Comparison of ENCODE assay signal across 12 cellular contexts in genomic region chr4:145828802-145829485, GRCh38.
A peak's percentile ranks its signal among the peaks of the same experiment; 100 is the strongest.
DNase-seq lines count a peak whose midpoint lies in the region; ATAC-seq and TF ChIP-seq lines count a peak whose summit lies in the region.
"Had no signal": no experiment of that assay in that cellular context is flagged by ENCODE, and none has a peak within 500 bp of the region (broad histone marks: within the 10 kb centered on the region; RNA-seq: fewer than 3 reads in every experiment).

No MANE protein-coding gene starts in this region.

- H3K9me3 ChIP-seq in transverse colon (no peaks in the 10 kb centered on the region), uterus (no peaks in the 10 kb centered on the region)
- H3K9me3 ChIP-seq: A549, colonic mucosa had no signal

- no peak overlapping the region for H3K27ac ChIP-seq in GM23338 (ENCODE audit: low read depth)
- no peak overlapping the region for H3K27ac ChIP-seq in transverse colon
- no peak overlapping the region for H3K27ac ChIP-seq in uterus
- H3K27ac ChIP-seq: A549, colonic mucosa had no signal

- H3K4me3 ChIP-seq in GM23338 (no peak overlapping the region), transverse colon (no peak overlapping the region), uterus (no peak overlapping the region)
- H3K4me3 ChIP-seq: A549, colonic mucosa had no signal

- H3K36me3 Mint-ChIP-seq in activated CD4-positive, alpha-beta T cell treated with anti-CD3 and anti-CD28 coated beads, Interleukin-2, amount 10 ng/mL, durations not matched to agents 7 days and 5 days (ENCODE audit: low read depth), result peaks cover 46% of the 10 kb centered on the region
- peaks cover 67% of the 10 kb centered on the region for H3K36me3 Mint-ChIP-seq in GM23338 (ENCODE audit: low read depth)
- peaks cover 49% of the 10 kb centered on the region for H3K36me3 Mint-ChIP-seq in stimulated activated effector memory CD8-positive, alpha-beta T cell treated with anti-CD3 and anti-CD28 coated beads, Interleukin-12 subunit alpha, Interleukin-12 subunit beta, amount 100 ng/mL, for 72 hours

- no peak overlapping the region for H2AFZ ChIP-seq in GM23338

- peaks cover 40% of the 10 kb centered on the region for H3K4me1 Mint-ChIP-seq in activated CD4-positive, alpha-beta T cell treated with anti-CD3 and anti-CD28 coated beads, Interleukin-2, amount 10 ng/mL, durations not matched to agents 7 days and 5 days
- peaks cover 58% of the 10 kb centered on the region for H3K4me1 Mint-ChIP-seq in GM23338
- peaks cover 62% of the 10 kb centered on the region for H3K4me1 Mint-ChIP-seq in stimulated activated effector memory CD8-positive, alpha-beta T cell treated with anti-CD3 and anti-CD28 coated beads, Interleukin-12 subunit alpha, Interleukin-12 subunit beta, amount 100 ng/mL, for 72 hours

- no peaks in the 10 kb centered on the region for H4K20me1 ChIP-seq in GM23338 (replicated peaks; ENCODE audit: insufficient read depth)

- no peaks in the 10 kb centered on the region for H3F3A ChIP-seq in GM23338 (replicated peaks; ENCODE audit: low read depth)

- POLR2A ChIA-PET in activated CD4-positive, alpha-beta T cell treated with anti-CD3 and anti-CD28 coated beads, Interleukin-2, amount 10 ng/mL, durations not matched to agents 7 days and 5 days (lab: Charles Lee), result no interaction called here

- in situ Hi-C loops in transverse colon (cut with MboI; ENCODE audit: low pct_ligation_motif_present in 1 of 4, low pct_unique_long_range_greater_than_20kb in 1 of 4, low sequenced_read_pairs in 3 of 4), result no loop called here

- peaks cover 26% of the 10 kb centered on the region for H3K4me1 ChIP-seq in GM23338 (ENCODE audit: insufficient read depth)
- H3K4me1 ChIP-seq in transverse colon, result peaks cover 0 to 6% (median 0%) of the 10 kb centered on the region in 4 donors
- no peaks in the 10 kb centered on the region for H3K4me1 ChIP-seq in uterus
- H3K4me1 ChIP-seq: A549, colonic mucosa had no signal

- intact Hi-C loops in transverse colon (cut with DNase I; ENCODE audit: low total_unique reads), result no loop called here
- intact Hi-C loops in uterus (cut with DNase I; ENCODE audit: low total_unique reads), result no loop called here

- H3K79me2 ChIP-seq in GM23338 (replicated peaks; ENCODE audit: insufficient read depth), result 0 out of 2 replicates have a peak, but pooled peaks cover 5% of the 10 kb centered on the region

- H3K4me2 ChIP-seq in GM23338, result no peak overlapping the region
- H3K4me2 ChIP-seq: A549 had no signal

- H3K9me3 Mint-ChIP-seq in activated CD4-positive, alpha-beta T cell treated with anti-CD3 and anti-CD28 coated beads, Interleukin-2, amount 10 ng/mL, durations not matched to agents 7 days and 5 days, result peaks cover 6% of the 10 kb centered on the region
- H3K9me3 Mint-ChIP-seq in GM23338, result peaks cover 25% of the 10 kb centered on the region
- H3K9me3 Mint-ChIP-seq in stimulated activated effector memory CD8-positive, alpha-beta T cell treated with anti-CD3 and anti-CD28 coated beads, Interleukin-12 subunit alpha, Interleukin-12 subunit beta, amount 100 ng/mL, for 72 hours, result no peaks in the 10 kb centered on the region

- ATAC-seq in GM23338, result no peak
- peak; percentile 86 for ATAC-seq in HG03558 (IDR thresholded peaks at IDR 0.05; ENCODE audit: extremely low read depth, unreplicated experiment)
- peak; percentile 92 for ATAC-seq in stimulated activated effector memory CD8-positive, alpha-beta T cell treated with anti-CD3 and anti-CD28 coated beads, Interleukin-12 subunit alpha, Interleukin-12 subunit beta, amount 100 ng/mL, for 72 hours
- ATAC-seq: A549 had no signal

- no peak for TF ChIP-seq CTCF in GM23338 (conservative IDR thresholded peaks at IDR 0.05; ENCODE audit: low read depth in 2 of 2)
- TF ChIP-seq CTCF in transverse colon (IDR thresholded peaks at IDR 0.05), result no peak
- no peak for TF ChIP-seq CTCF in uterus (IDR thresholded peaks at IDR 0.05)

- H3K36me3 ChIP-seq in GM23338 (ENCODE audit: insufficient read depth) (no peaks in the 10 kb centered on the region), transverse colon (no peaks in the 10 kb centered on the region), uterus (no peaks in the 10 kb centered on the region)
- H3K36me3 ChIP-seq: colonic mucosa had no signal

- CTCF ChIA-PET in activated CD4-positive, alpha-beta T cell treated with anti-CD3 and anti-CD28 coated beads, Interleukin-2, amount 10 ng/mL, durations not matched to agents 7 days and 5 days (lab: Charles Lee), result interaction anchor here (1.0 kb wide), 1 partner anchor 28 kb away, joined by 3 read pairs; no protein-coding TSS in a partner anchor

- H3K27me3 ChIP-seq in GM23338 (ENCODE audit: insufficient read depth), result no peaks in the 10 kb centered on the region
- no peaks in the 10 kb centered on the region for H3K27me3 ChIP-seq in transverse colon
- no peaks in the 10 kb centered on the region for H3K27me3 ChIP-seq in uterus
- H3K27me3 ChIP-seq: colonic mucosa had no signal

- peak overlapping the region; percentile 93 for H3K27ac Mint-ChIP-seq in activated CD4-positive, alpha-beta T cell treated with anti-CD3 and anti-CD28 coated beads, Interleukin-2, amount 10 ng/mL, durations not matched to agents 7 days and 5 days
- peak overlapping the region; percentile 88 for H3K27ac Mint-ChIP-seq in GM23338
- peak overlapping the region; percentile 0 for H3K27ac Mint-ChIP-seq in stimulated activated effector memory CD8-positive, alpha-beta T cell treated with anti-CD3 and anti-CD28 coated beads, Interleukin-12 subunit alpha, Interleukin-12 subunit beta, amount 100 ng/mL, for 72 hours

- TF ChIP-seq POLR2A in transverse colon (IDR thresholded peaks at IDR 0.05) (no peak), uterus (IDR thresholded peaks at IDR 0.05) (no peak)

- peak overlapping the region; percentile 60 for H3K4me3 Mint-ChIP-seq in activated CD4-positive, alpha-beta T cell treated with anti-CD3 and anti-CD28 coated beads, Interleukin-2, amount 10 ng/mL, durations not matched to agents 7 days and 5 days
- no peak overlapping the region for H3K4me3 Mint-ChIP-seq in GM23338
- peak overlapping the region; percentile 0 for H3K4me3 Mint-ChIP-seq in stimulated activated effector memory CD8-positive, alpha-beta T cell treated with anti-CD3 and anti-CD28 coated beads, Interleukin-12 subunit alpha, Interleukin-12 subunit beta, amount 100 ng/mL, for 72 hours

- no peak for TF ChIP-seq EP300 in transverse colon (IDR thresholded peaks at IDR 0.05; ENCODE audit: low read depth)

- WGBS in transverse colon (ENCODE audit: low coverage in 1 of 2), 2 donors, result 66 to 85% methylated on average over 3 of the region's 3 CpGs

- H3K9me2 ChIP-seq in GM23338 (ENCODE audit: insufficient read depth), result no peaks in the 10 kb centered on the region

- no peaks in the 10 kb centered on the region for H3K27me3 Mint-ChIP-seq in activated CD4-positive, alpha-beta T cell treated with anti-CD3 and anti-CD28 coated beads, Interleukin-2, amount 10 ng/mL, durations not matched to agents 7 days and 5 days
- peaks cover 11% of the 10 kb centered on the region for H3K27me3 Mint-ChIP-seq in GM23338 (ENCODE audit: insufficient read depth, low read depth, poor library complexity)

- peak; percentile 37 for DNase-seq in activated CD4-positive, alpha-beta T cell treated with anti-CD3 and anti-CD28 coated beads, Interleukin-2, amount 10 ng/mL, durations not matched to agents 7 days and 5 days
- no peak for DNase-seq in activated CD4-positive, alpha-beta T cell treated with anti-CD3 and anti-CD28 coated beads for 1 hour
- DNase-seq in GM23338 (ENCODE audit: low spot score) (no peak), transverse colon (no peak), NCI-H748 (lab: John Stamatoyannopoulos, UW; ENCODE audit: unreplicated experiment) (no peak), uterus (no peak)
- no peak for DNase-seq in stimulated activated effector memory CD8-positive, alpha-beta T cell treated with anti-CD3 and anti-CD28 coated beads, Interleukin-12 subunit alpha, Interleukin-12 subunit beta, amount 100 ng/mL, for 72 hours (ENCODE audit: low spot score in 2 of 2)
- DNase-seq: colonic mucosa, islet precursor cell, trophoblast cell had no signal

TF ChIP-seq in GM23338, 12 proteins besides CTCF, POLR2A, EP300 and RAD21 (continues in another document):
- TF ChIP-seq CREB1 (CRISPR knock-in tag; IDR thresholded peaks at IDR 0.05; ENCODE audit: low read depth), result no peak
- TF ChIP-seq ETS1 (IDR thresholded peaks at IDR 0.05), result no peak
- no peak for TF ChIP-seq EZH2 (IDR thresholded peaks at IDR 0.05; ENCODE audit: low read depth, unreplicated experiment)
- no peak for TF ChIP-seq REST (IDR thresholded peaks at IDR 0.05; ENCODE audit: unreplicated experiment)
- TF ChIP-seq POLR2AphosphoS5 (IDR thresholded peaks at IDR 0.05; ENCODE audit: low read depth), result no peak

Comparison
In these comparisons a context has a peak if more than half of its experiments do, and no peak if none do; other contexts are left out.
1. H3K27ac Mint-ChIP-seq: peak in every context shown above with its lines; median percentile 93 in activated CD4-positive, alpha-beta T cell treated with anti-CD3 and anti-CD28 coated beads, Interleukin-2, amount 10 ng/mL, durations not matched to agents 7 days and 5 days; 88 in GM23338; 0 in stimulated activated effector memory CD8-positive, alpha-beta T cell treated with anti-CD3 and anti-CD28 coated beads, Interleukin-12 subunit alpha, Interleukin-12 subunit beta, amount 100 ng/mL, for 72 hours.